In genomic region chr12:69575346-69575745, GRCh38 we compare ENCODE assay signal across 16 cellular contexts. TPM values are rescaled to one million over a fixed set of nuclear protein-coding genes. Genes with fewer than 3 reads are reported as not detected.
A peak's percentile ranks its signal among the peaks of the same experiment; 100 is the strongest.
DNase-seq lines count a peak whose midpoint lies in the region; ATAC-seq and TF ChIP-seq lines count a peak whose summit lies in the region.
"Had no signal": no experiment of that assay in that cellular context is flagged by ENCODE, and none has a peak within 500 bp of the region (broad histone marks: within the 10 kb centered on the region; RNA-seq: fewer than 3 reads in every experiment).

No MANE protein-coding gene starts in this region.

- H3K4me1 ChIP-seq in GM23248 (ENCODE audit: insufficient read depth) (peaks cover 12% of the 10 kb centered on the region), PC-3 (ENCODE audit: insufficient read depth, low read length) (peaks cover 4% of the 10 kb centered on the region)
- H3K4me1 ChIP-seq: BE2C, HAP-1 had no signal

- intact Hi-C loops in PC-3 (cut with micrococcal nuclease) = no loop called here

- H2AFZ ChIP-seq in GM23248 = no peak overlapping the region
- no peak overlapping the region for H2AFZ ChIP-seq in PC-3 (ENCODE audit: low read length)

- H3K9ac ChIP-seq in GM23248 (no peak overlapping the region), PC-3 (ENCODE audit: low read length) (no peak overlapping the region)

- H3K27ac ChIP-seq in GM23248 = no peak overlapping the region
- H3K27ac ChIP-seq in PC-3 (ENCODE audit: low read length) = no peak overlapping the region
- H3K27ac ChIP-seq: C4-2B, HL-60 had no signal

- H3F3A ChIP-seq in GM23248 (ENCODE audit: insufficient read depth) = peaks cover 7% of the 10 kb centered on the region; the same call in 1 of the 2 replicates
- H3F3A ChIP-seq in PC-3 (ENCODE audit: low read length, unreplicated experiment) = no peaks in the 10 kb centered on the region

- H3K4me3 ChIP-seq in GM23248 = no peak overlapping the region
- H3K4me3 ChIP-seq in PC-3 (ENCODE audit: low read length) = no peak overlapping the region
- H3K4me3 ChIP-seq: HAP-1, K562 had no signal

- H3K9me2 ChIP-seq in GM23248 (ENCODE audit: insufficient read depth) (no peaks in the 10 kb centered on the region), PC-3 (replicated peaks; ENCODE audit: low read length) (no peaks in the 10 kb centered on the region)

- in situ Hi-C loops in GM23248 (cut with MboI) = loop anchor here (10.0 kb wide), 1 partner anchor 171 kb away; no protein-coding TSS in a partner anchor

- WGBS in GM23248 (ENCODE audit: low coverage in 1 of 2, low lambda C conversion rate in 2 of 2, missing lambda C conversion rate in 2 of 2), 2 experiments = 82 to 87% methylated on average over 3 of the region's 3 CpGs

- CTCF ChIA-PET in PC-3 (lab: Charles Lee) = no interaction called here

- H3K79me2 ChIP-seq in GM23248 (ENCODE audit: insufficient read depth) = peaks cover 21% of the 10 kb centered on the region; the same call in 1 of the 2 replicates
- no peaks in the 10 kb centered on the region for H3K79me2 ChIP-seq in PC-3 (ENCODE audit: low read length)

- POLR2A ChIA-PET in PC-3 (lab: Charles Lee; ENCODE audit: unreplicated experiment) = no interaction called here

- no TSS peak for BruUV-seq in PC-3 (replicated peaks; lab: Mats Ljungman, UMichigan)

- H4K20me1 ChIP-seq in GM23248 (ENCODE audit: insufficient read depth) (no peaks in the 10 kb centered on the region), PC-3 (ENCODE audit: low read length) (no peaks in the 10 kb centered on the region)

- H3K36me3 ChIP-seq in GM23248 (ENCODE audit: low read depth) (peaks cover 51% of the 10 kb centered on the region), PC-3 (ENCODE audit: low read depth, low read length) (peaks cover 27% of the 10 kb centered on the region)

- peak; percentile 40; the same call in 1 of the 2 replicates for ATAC-seq in PC-3
- no peak for ATAC-seq in GM18868 (IDR thresholded peaks at IDR 0.05; ENCODE audit: unreplicated experiment)
- ATAC-seq: K562 had no signal

- H3K9me3 ChIP-seq in GM23248 (ENCODE audit: low read depth) (no peaks in the 10 kb centered on the region), PC-3 (ENCODE audit: low read length) (no peaks in the 10 kb centered on the region)
- H3K9me3 ChIP-seq: BE2C, HAP-1 had no signal

- no peaks in the 10 kb centered on the region for H3K27me3 ChIP-seq in GM23248 (replicated peaks; ENCODE audit: insufficient read depth)
- no peaks in the 10 kb centered on the region for H3K27me3 ChIP-seq in PC-3 (ENCODE audit: low read length)
- H3K27me3 ChIP-seq: BE2C had no signal

- no peak overlapping the region for H3K4me2 ChIP-seq in GM23248 (ENCODE audit: unreplicated experiment)
- no peak overlapping the region for H3K4me2 ChIP-seq in PC-3 (ENCODE audit: low read length)

- no peak for TF ChIP-seq CTCF in PC-3 (conservative IDR thresholded peaks at IDR 0.05; ENCODE audit: low read depth, low read length)

- DNase-seq in EH (ENCODE audit: low read depth) = peak; percentile 62
- peak; percentile 48 for DNase-seq in GM23248
- DNase-seq in PC-3 = no peak
- DNase-seq in kidney tubule cell (ENCODE audit: low spot score) = peak; percentile 28
- no peak for DNase-seq in NCI-H2107 treated with DMSO at 0.1 percent for 48 hours (lab: John Stamatoyannopoulos, UW; ENCODE audit: unreplicated experiment)
- no peak for DNase-seq in GOT3 (lab: John Stamatoyannopoulos, UW)
- DNase-seq: BE2C; CD4-positive, alpha-beta memory T cell; DMS79; GF-D8 had no signal

RNA-seq across cellular contexts. Expression of gene CCT2, which starts 9.9 kb away (rescaled TPM):
- total RNA-seq in GM23248 (2014; rRNA removed; shearing (Covaris generic)) = 171 and 176 TPM in 2 replicates
- polyA plus RNA-seq in GM23248 (2016; fragmentation: Nextera tagmentation; extraction: Ambion mirVana) = 157 and 158 TPM in 2 replicates
- total RNA-seq in PC-3 (2014; rRNA removed) = 306 and 345 TPM in 2 replicates

RNA-seq across cellular contexts. Expression of gene LRRC10, which starts 35.4 kb away (rescaled TPM):
- total RNA-seq in GM23248 (2014; rRNA removed; shearing (Covaris generic)) = not detected in 2 replicates
- not detected in 2 replicates for polyA plus RNA-seq in GM23248 (2016; fragmentation: Nextera tagmentation; extraction: Ambion mirVana)
- total RNA-seq in PC-3 (2014; rRNA removed) = not detected in 2 replicates
- total RNA-seq: CD4-positive, alpha-beta memory T cell; H1; K562 had no signal
- polyA plus RNA-seq: CD4-positive, alpha-beta memory T cell; H1 had no signal

Comparison
In these comparisons a context has a peak if more than half of its experiments do, and no peak if none do; other contexts are left out.
1. DNase-seq: peak in EH (single experiment), GM23248 (single experiment) and kidney tubule cell (single experiment); none in PC-3 (single experiment), NCI-H2107 treated with DMSO at 0.1 percent for 48 hours (single experiment) and GOT3 (single experiment).